8 cellular contexts compared by ENCODE assay signal in the genomic region with DNA sequence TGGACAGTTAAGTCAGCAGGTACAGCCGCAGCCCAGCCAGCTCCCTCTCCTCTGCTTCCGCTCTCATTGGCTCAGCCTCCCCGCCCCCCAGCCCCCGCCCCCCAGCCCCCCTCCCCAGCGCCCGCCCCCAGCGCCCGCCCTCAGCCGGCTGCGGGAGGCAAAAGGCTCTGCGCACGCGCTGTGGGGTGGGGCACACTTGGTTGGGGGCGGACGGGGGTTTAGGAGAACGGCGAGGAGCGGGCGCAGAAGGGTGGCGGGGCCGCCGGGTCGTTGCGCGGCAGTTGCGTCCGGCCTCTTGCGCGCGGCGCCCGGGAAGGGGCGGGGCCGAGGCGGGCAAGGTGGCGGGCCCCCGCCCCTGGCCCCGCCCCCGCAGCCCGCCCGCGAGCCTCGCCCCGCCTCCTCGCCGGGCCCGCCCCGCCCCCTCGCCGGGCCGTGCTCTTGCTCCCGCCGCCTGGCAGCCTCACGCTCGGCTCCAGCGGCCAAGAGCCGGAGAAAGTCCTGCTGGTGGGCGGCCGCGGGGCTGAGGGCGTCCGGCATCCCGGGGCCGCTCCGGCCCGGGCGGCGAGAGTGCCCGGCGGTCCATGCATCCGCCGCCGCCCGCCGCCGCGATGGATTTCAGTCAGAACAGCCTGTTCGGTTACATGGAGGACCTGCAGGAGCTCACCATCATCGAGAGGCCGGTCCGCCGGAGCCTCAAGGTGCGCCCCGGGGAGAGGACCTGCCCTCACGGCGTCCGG. TPM values are rescaled to one million over a fixed set of nuclear protein-coding genes. Genes with fewer than 3 reads are reported as not detected.
DNase-seq lines count a peak whose midpoint lies in the region; ATAC-seq and TF ChIP-seq lines count a peak whose summit lies in the region.

A gene with protein sequence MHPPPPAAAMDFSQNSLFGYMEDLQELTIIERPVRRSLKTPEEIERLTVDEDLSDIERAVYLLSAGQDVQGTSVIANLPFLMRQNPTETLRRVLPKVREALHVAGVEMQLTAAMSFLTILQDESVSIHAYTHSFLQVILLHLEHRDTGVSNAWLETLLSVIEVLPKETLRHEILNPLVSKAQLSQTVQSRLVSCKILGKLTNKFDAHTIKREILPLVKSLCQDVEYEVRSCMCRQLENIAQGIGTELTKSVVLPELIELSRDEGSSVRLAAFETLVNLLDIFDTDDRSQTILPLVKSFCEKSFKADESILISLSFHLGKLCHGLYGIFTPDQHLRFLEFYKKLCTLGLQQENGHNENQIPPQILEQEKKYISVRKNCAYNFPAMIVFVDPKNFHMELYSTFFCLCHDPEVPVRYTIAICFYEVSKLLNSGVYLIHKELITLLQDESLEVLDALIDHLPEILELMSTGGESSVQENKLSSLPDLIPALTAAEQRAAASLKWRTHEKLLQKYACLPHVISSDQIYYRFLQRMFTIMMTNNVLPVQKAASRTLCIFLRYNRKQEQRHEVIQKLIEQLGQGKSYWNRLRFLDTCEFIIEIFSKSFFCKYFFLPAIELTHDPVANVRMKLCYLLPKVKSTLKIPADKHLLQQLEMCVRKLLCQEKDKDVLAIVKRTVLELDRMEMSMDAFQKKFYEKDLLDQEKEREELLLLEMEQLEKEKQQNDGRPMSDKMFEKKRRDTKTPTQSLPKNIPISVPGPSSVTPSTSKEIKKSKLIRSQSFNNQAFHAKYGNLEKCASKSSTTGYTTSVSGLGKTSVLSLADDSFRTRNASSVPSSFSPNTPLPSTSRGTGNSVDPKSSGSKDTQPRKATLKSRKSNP (plus strand): TSS at position 438 of the 737 bp plus-strand sequence. CDS start 144 bp downstream, at position 582.

- H3K36me3 ChIP-seq in SK-N-SH (replicated peaks in 1 of 2; ENCODE audit: control insufficient read depth in 1 of 2, insufficient read depth in 2 of 2, low read length in 1 of 2), result no peaks in the 10 kb centered on the region
- H3K36me3 ChIP-seq in ovary, result no peaks in the 10 kb centered on the region
- H3K36me3 ChIP-seq in thoracic aorta, result no peaks in the 10 kb centered on the region

- peak within 1 kb of the TSS; percentile 100 for H2AFZ ChIP-seq in SK-N-SH (ENCODE audit: low read depth)

- peaks cover 14% of the 10 kb centered on the region for H3F3A ChIP-seq in SK-N-SH (replicated peaks; ENCODE audit: insufficient read depth)

- intact Hi-C loops in head of caudate nucleus (cut with DNase I) (loop anchor here (5.0 kb wide), 2 partner anchors 37 to 92 kb away; partner anchors contain the start of genes DDX24 and IFI27L1), ovary (cut with DNase I) (no loop called here)

- no peaks in the 10 kb centered on the region for H3K9me2 ChIP-seq in SK-N-SH

- H3K4me3 ChIP-seq in SK-N-SH (ENCODE audit: low read depth in 2 of 2, low read length in 1 of 2), result peak within 1 kb of the TSS; percentile 75 to 81
- H3K4me3 ChIP-seq in ovary, result peak within 1 kb of the TSS; percentile 57
- peak within 1 kb of the TSS; percentile 75 for H3K4me3 ChIP-seq in thoracic aorta

- peak within 1 kb of the TSS; percentile 86 to 94 for H3K27ac Mint-ChIP-seq in activated naive CD4-positive, alpha-beta T cell treated with anti-CD3 and anti-CD28 coated beads, Interleukin-2, amount 50 U/mL, for 72 hours

- H3K9me3 ChIP-seq in SK-N-SH (no peaks in the 10 kb centered on the region), ovary (no peaks in the 10 kb centered on the region), thoracic aorta (no peaks in the 10 kb centered on the region)

- TF ChIP-seq CTCF in SK-N-SH (IDR thresholded peaks at IDR 0.05) (no peak), ovary (IDR thresholded peaks at IDR 0.05) (no peak), thoracic aorta (IDR thresholded peaks at IDR 0.05) (no peak)

- peaks cover 9 to 11% of the 10 kb centered on the region in 2 experiments; a peak in 2 of 4 replicates for H3K4me1 ChIP-seq in SK-N-SH (ENCODE audit: control insufficient read depth in 1 of 2, insufficient read depth in 2 of 2, low read depth in 1 of 2, low read length in 1 of 2)
- H3K4me1 ChIP-seq in ovary (ENCODE audit: insufficient read depth), result no peaks in the 10 kb centered on the region
- peaks cover 4 to 20% of the 10 kb centered on the region in 2 donors for H3K4me1 ChIP-seq in thoracic aorta (ENCODE audit: control insufficient read depth in 1 of 2, low read depth in 2 of 2)

- H3K9me3 Mint-ChIP-seq in activated naive CD4-positive, alpha-beta T cell treated with anti-CD3 and anti-CD28 coated beads, Interleukin-2, amount 50 U/mL, for 72 hours, result no peaks in the 10 kb centered on the region

- peak within 1 kb of the TSS; percentile 86 for H3K4me2 ChIP-seq in SK-N-SH

- no peak for TF ChIP-seq EP300 in SK-N-SH (IDR thresholded peaks at IDR 0.05; ENCODE audit: borderline replicate concordance in 1 of 2, low read depth in 1 of 2, low read length in 1 of 2)
- no peak for TF ChIP-seq EP300 in ovary (IDR thresholded peaks at IDR 0.05)

- POLR2A ChIA-PET in SK-N-SH (lab: Yijun Ruan, JAX), result no interaction called here

- CTCF ChIA-PET in SK-N-SH (lab: Yijun Ruan, JAX), result interaction anchor here (2.2 to 3.0 kb wide), 3 partner anchors 37 to 234 kb away, joined by 11 to 14 read pairs (median 11); no protein-coding TSS in a partner anchor

- DNase-seq in EH (ENCODE audit: low read depth) (peak; percentile 75), HCEC 1CT (peak; percentile 75), NAMALWA (ENCODE audit: low spot score) (peak; percentile 93), SK-N-SH (peak; percentile 97), head of caudate nucleus (peak; percentile 54 to 94 (median 87)), ovary (peak; percentile 96 to 99 (median 98)), thoracic aorta (ENCODE audit: low spot score) (peak; percentile 44)
- DNase-seq in activated naive CD4-positive, alpha-beta T cell treated with anti-CD3 and anti-CD28 coated beads, Interleukin-2, amount 50 U/mL, for 72 hours (ENCODE audit: low spot score in 2 of 2), result peak; percentile 90 to 93

- H3K27me3 ChIP-seq in SK-N-SH (ENCODE audit: insufficient read depth), result no peaks in the 10 kb centered on the region
- no peaks in the 10 kb centered on the region for H3K27me3 ChIP-seq in ovary
- peaks cover 8% of the 10 kb centered on the region for H3K27me3 ChIP-seq in thoracic aorta (replicated peaks; ENCODE audit: insufficient read depth)

- peaks cover 9% of the 10 kb centered on the region for H3K79me2 ChIP-seq in SK-N-SH (ENCODE audit: insufficient read depth)

- no CpG with 5 or more reads among the region's 87 CpGs for WGBS in SK-N-SH (ENCODE audit: low lambda C conversion rate)
- 0 to 2% (median 1%) methylated on average over 24 to 85 of the region's 87 CpGs for WGBS in ovary, 3 donors

- ATAC-seq in activated naive CD4-positive, alpha-beta T cell treated with anti-CD3 and anti-CD28 coated beads, Interleukin-2, amount 50 U/mL, for 72 hours, result peak; percentile 87 to 93
- peak; percentile 75 for ATAC-seq in thoracic aorta (ENCODE audit: insufficient number of reproducible peaks, low FRiP score, low read depth)

- TF ChIP-seq POLR2A in ovary (IDR thresholded peaks at IDR 0.05), result peak; percentile 44

- peaks cover 0 to 8% of the 10 kb centered on the region in 2 donors for H3K36me3 Mint-ChIP-seq in activated naive CD4-positive, alpha-beta T cell treated with anti-CD3 and anti-CD28 coated beads, Interleukin-2, amount 50 U/mL, for 72 hours

- H3K27ac ChIP-seq in SK-N-SH (ENCODE audit: low read depth in 2 of 2, low read length in 1 of 2) (peak within 1 kb of the TSS; percentile 2 to 75; a peak in 3 of 4 replicates), ovary (peak within 1 kb of the TSS; percentile 78 to 91), thoracic aorta (peak within 1 kb of the TSS in 1 of 2 donors; percentile 67)

- TF ChIP-seq RAD21 in SK-N-SH (IDR thresholded peaks at IDR 0.05; ENCODE audit: low read length), result no peak

- H3K9ac ChIP-seq in SK-N-SH, result peak within 1 kb of the TSS; percentile 75

- H4K20me1 ChIP-seq in SK-N-SH (ENCODE audit: insufficient read depth), result no peaks in the 10 kb centered on the region

TF ChIP-seq in SK-N-SH, 30 proteins besides CTCF, POLR2A, EP300 and RAD21:
- TF ChIP-seq POLR2AphosphoS5 (IDR thresholded peaks at IDR 0.05; ENCODE audit: low read depth, low read length) (0 out of 2 replicates have a peak, but pooled peaks have one; percentile 16), NRF1 (IDR thresholded peaks at IDR 0.05; ENCODE audit: low read depth, low read length) (peak; percentile 69), FOXM1 (IDR thresholded peaks at IDR 0.05; ENCODE audit: low read depth) (no peak), TAF1 (IDR thresholded peaks at IDR 0.05; ENCODE audit: borderline replicate concordance, low read depth, low read length) (peak; percentile 51)

RNA-seq across cellular contexts. Expression of the gene that starts here (rescaled TPM):
- 2.5 and 3.5 TPM in 2 replicates for polyA plus RNA-seq in SK-N-SH (2012; rRNA removed)
- polyA plus RNA-seq in SK-N-SH (2012; cell fraction: cytosol; rRNA removed), result 4.5 and 5.6 TPM in 2 replicates
- 2.1 and 5.6 TPM in 2 replicates for polyA plus RNA-seq in SK-N-SH (2012; cell fraction: nucleus; rRNA removed)
- total RNA-seq in activated naive CD4-positive, alpha-beta T cell treated with anti-CD3 and anti-CD28 coated beads, Interleukin-2, amount 50 U/mL, for 72 hours, result 1 to 10 TPM; 6.5 to 8.7 TPM
- 10 to 100 TPM in 6 of 7 donors, 1 to 10 TPM in 1; 10.0 to 41.0 (median 17.6) TPM for total RNA-seq in ovary
- 1 to 10 TPM; 3.0 to 6.6 TPM for polyA plus RNA-seq in ovary
- 1 to 10 TPM in 1 of 2 donors, under 1 TPM in 1; 0.27 to 8.9 TPM for total RNA-seq in thoracic aorta

Comparison
In these comparisons a context has a peak if more than half of its experiments do, and no peak if none do; other contexts are left out.
1. DNase-seq: peak in every context shown above with its lines; median percentile 98 in ovary; 97 in SK-N-SH; 93 in NAMALWA; 92 in activated naive CD4-positive, alpha-beta T cell treated with anti-CD3 and anti-CD28 coated beads, Interleukin-2, amount 50 U/mL, for 72 hours; 87 in head of caudate nucleus; 75 in EH; 75 in HCEC 1CT; 44 in thoracic aorta.